ENCODE assay signal across 1 cellular context in genomic region chr19:19404879-19405860, GRCh38.
TF ChIP-seq lines count a peak whose summit lies in the region.

TSS of gene GATAD2A (plus strand) at chr19:19405675. CDS start at chr19:19465346, 59,671 bp downstream.

TF ChIP-seq in HepG2, 621 proteins besides CTCF, POLR2A, EP300 and RAD21 (continued from another document and continues in another):
- TF ChIP-seq ZXDC (CRISPR knock-in tag; IDR thresholded peaks at IDR 0.05) (peak; percentile 95), CENPX (CRISPR knock-in tag; IDR thresholded peaks at IDR 0.05) (no peak), ZNF552 (CRISPR knock-in tag; IDR thresholded peaks at IDR 0.05; ENCODE audit: borderline replicate concordance) (peak; percentile 91; the same call in 1 of the 2 replicates), ZNF780A (CRISPR knock-in tag; IDR thresholded peaks at IDR 0.05) (peak; percentile 70; the same call in 1 of the 2 replicates), GLMP (CRISPR knock-in tag; IDR thresholded peaks at IDR 0.05; ENCODE audit: borderline replicate concordance) (no peak), NAIF1 (CRISPR knock-in tag; IDR thresholded peaks at IDR 0.05; ENCODE audit: borderline replicate concordance) (peak; percentile 81; the same call in 1 of the 2 replicates), PHF8 (CRISPR knock-in tag; IDR thresholded peaks at IDR 0.05) (peak; percentile 69), TMF1 (CRISPR knock-in tag; IDR thresholded peaks at IDR 0.05; ENCODE audit: low read depth) (peak; percentile 98), SAP130 (CRISPR knock-in tag; IDR thresholded peaks at IDR 0.05; ENCODE audit: low read depth) (peak; percentile 85), MXI1 (IDR thresholded peaks at IDR 0.05; ENCODE audit: borderline replicate concordance, low read depth, low read length) (peak; percentile 90; the same call in 2 of the 3 replicates), MAF1 (CRISPR knock-in tag; IDR thresholded peaks at IDR 0.05; ENCODE audit: borderline replicate concordance) (0 out of 2 replicates have a peak, but pooled peaks have one; percentile 72), PRDM15 (CRISPR knock-in tag; IDR thresholded peaks at IDR 0.05) (peak; percentile 73; the same call in 1 of the 2 replicates), ZNF138 (CRISPR knock-in tag; IDR thresholded peaks at IDR 0.05; ENCODE audit: low read depth) (peak; percentile 85), FOSL1 (CRISPR knock-in tag; IDR thresholded peaks at IDR 0.05; ENCODE audit: borderline replicate concordance) (peak; percentile 64; the same call in 1 of the 2 replicates), BRCA1 (CRISPR knock-in tag; IDR thresholded peaks at IDR 0.05) (peak; percentile 92), NR0B2 (CRISPR knock-in tag; IDR thresholded peaks at IDR 0.05) (peak; percentile 94), ZNF703 (CRISPR knock-in tag; IDR thresholded peaks at IDR 0.05; ENCODE audit: borderline replicate concordance) (0 out of 2 replicates have a peak, but pooled peaks have one; percentile 46), SMYD3 (CRISPR knock-in tag; IDR thresholded peaks at IDR 0.05) (peak; percentile 95; the same call in 1 of the 2 replicates), ETV5 (CRISPR knock-in tag; IDR thresholded peaks at IDR 0.05; ENCODE audit: borderline replicate concordance) (peak; percentile 96), SYNCRIP (IDR thresholded peaks at IDR 0.05; ENCODE audit: insufficient read depth, low read depth, low read length) (no peak), ZNF558 (CRISPR knock-in tag; IDR thresholded peaks at IDR 0.05; ENCODE audit: borderline replicate concordance) (0 out of 2 replicates have a peak, but pooled peaks have one; percentile 47), SP4 (CRISPR knock-in tag; IDR thresholded peaks at IDR 0.05) (peak; percentile 99), ZNF547 (CRISPR knock-in tag; IDR thresholded peaks at IDR 0.05) (peak; percentile 94), ZNF549 (CRISPR knock-in tag; IDR thresholded peaks at IDR 0.05) (0 out of 2 replicates have a peak, but pooled peaks have one; percentile 66), ZNF225 (CRISPR knock-in tag; IDR thresholded peaks at IDR 0.05) (peak; percentile 65; the same call in 1 of the 2 replicates), MTF2 (CRISPR knock-in tag; IDR thresholded peaks at IDR 0.05; ENCODE audit: borderline replicate concordance) (no peak), SKIL (CRISPR knock-in tag; IDR thresholded peaks at IDR 0.05; ENCODE audit: borderline replicate concordance) (no peak), POLR2AphosphoS5 (IDR thresholded peaks at IDR 0.05; ENCODE audit: low read depth, low read length) (peak; percentile 50; the same call in 1 of the 2 replicates), ZNF337 (CRISPR knock-in tag; IDR thresholded peaks at IDR 0.05; ENCODE audit: borderline replicate concordance, low read depth) (peak; percentile 86; the same call in 1 of the 2 replicates), ZFP91 (CRISPR knock-in tag; IDR thresholded peaks at IDR 0.05; ENCODE audit: borderline replicate concordance) (peak; percentile 99), BCL6 (CRISPR knock-in tag; IDR thresholded peaks at IDR 0.05) (peak; percentile 50), RBM22 (optimal IDR thresholded peaks at IDR 0.05; ENCODE audit: low read length) (no peak), PITX1 (CRISPR knock-in tag; IDR thresholded peaks at IDR 0.05) (peak; percentile 19; the same call in 1 of the 2 replicates), SAFB2 (CRISPR knock-in tag; IDR thresholded peaks at IDR 0.05; ENCODE audit: borderline replicate concordance, low read depth) (peak; percentile 59; the same call in 1 of the 2 replicates), ZNF709 (CRISPR knock-in tag; IDR thresholded peaks at IDR 0.05) (peak; percentile 94), SRSF1 (optimal IDR thresholded peaks at IDR 0.05; ENCODE audit: low read depth, low read length) (no peak), AHR (CRISPR knock-in tag; IDR thresholded peaks at IDR 0.05) (0 out of 2 replicates have a peak, but pooled peaks have one; percentile 70), ZHX1 (CRISPR knock-in tag; IDR thresholded peaks at IDR 0.05; ENCODE audit: low read depth) (peak; percentile 85), REPIN1 (CRISPR knock-in tag; IDR thresholded peaks at IDR 0.05; ENCODE audit: borderline replicate concordance, low read depth) (peak; percentile 85), HOXD1 (CRISPR knock-in tag; IDR thresholded peaks at IDR 0.05) (peak; percentile 90), ZNF883 (CRISPR knock-in tag; IDR thresholded peaks at IDR 0.05; ENCODE audit: not compliant biosample characterization) (peak; percentile 97), MYC (CRISPR knock-in tag; IDR thresholded peaks at IDR 0.05; ENCODE audit: borderline replicate concordance) (peak; percentile 94), TOPORS (CRISPR knock-in tag; IDR thresholded peaks at IDR 0.05) (peak; percentile 89; the same call in 1 of the 2 replicates), GATAD2A (CRISPR knock-in tag; IDR thresholded peaks at IDR 0.05) (peak; percentile 86), ZBTB20 (CRISPR knock-in tag; IDR thresholded peaks at IDR 0.05; ENCODE audit: borderline replicate concordance, low read depth) (0 out of 2 replicates have a peak, but pooled peaks have one; percentile 23), TEAD3 (CRISPR knock-in tag; optimal IDR thresholded peaks at IDR 0.05; ENCODE audit: borderline replicate concordance) (peak; percentile 50), TBX2 (CRISPR knock-in tag; IDR thresholded peaks at IDR 0.05; ENCODE audit: borderline replicate concordance) (peak; percentile 96), MAFK (conservative IDR thresholded peaks at IDR 0.05 in 1 of 2, IDR thresholded peaks at IDR 0.05 in 1 of 2; ENCODE audit: low read length in 2 of 2) (no peak), EHMT2 (IDR thresholded peaks at IDR 0.05; ENCODE audit: borderline replicate concordance, low read depth, low read length) (no peak), ZNF232 (CRISPR knock-in tag; IDR thresholded peaks at IDR 0.05; ENCODE audit: borderline replicate concordance) (peak; percentile 82), NR2F6 (IDR thresholded peaks at IDR 0.05) (no peak), NR2F6 (CRISPR knock-in tag; IDR thresholded peaks at IDR 0.05) (no peak; the same call in 1 of the 2 replicates), NR2F1 (CRISPR knock-in tag; IDR thresholded peaks at IDR 0.05) (peak in 1 of 2 experiments; percentile 70; a peak in 2 of 4 replicates)
